In genomic region chr12:15794196-15794595, GRCh38 we compare ENCODE assay signal across 29 cellular contexts.
"Had no signal": no experiment of that assay in that cellular context is flagged by ENCODE, and none has a peak within 500 bp of the region (broad histone marks: within the 10 kb centered on the region; RNA-seq: fewer than 3 reads in every experiment).

No MANE protein-coding gene starts in this region.

- ATAC-seq: activated CD4-positive, alpha-beta T cell treated with anti-CD3 and anti-CD28 coated beads for 36 hours; activated T-cell treated with anti-CD3 and anti-CD28 coated beads, Interleukin-2, amount 50 U/mL, for 4 hours; activated T-helper 17 cell treated with anti-CD3 and anti-CD28 coated beads, Interleukin-2, amount 50 U/mL, for 72 hours; esophagus mucosa had no signal

- H3K9me3 Mint-ChIP-seq: activated CD4-positive, alpha-beta memory T cell treated with anti-CD3 and anti-CD28 coated beads, Interleukin-2, amount 10 ng/mL, durations not matched to agents 7 days and 5 days; activated CD4-positive, alpha-beta T cell treated with anti-CD3 and anti-CD28 coated beads, Interleukin-2, amount 10 ng/mL, durations not matched to agents 24 days and 14 days; activated T-cell treated with anti-CD3 and anti-CD28 coated beads, Interleukin-2, amount 50 U/mL, for 4 hours; activated T-helper 17 cell treated with anti-CD3 and anti-CD28 coated beads, Interleukin-2, amount 50 U/mL, for 72 hours; central memory CD8-positive, alpha-beta T cell; dendritic cell treated with granulocyte-macrophage colony-stimulating factor and Interleukin-4, amounts not matched to agents 40 ng/mL and 50 ng/mL, for 4 days; endodermal cell; T-helper 1 cell treated with Interleukin-12 subunit alpha and Interleukin-12 subunit beta and Interleukin-4 antibody, amounts not matched to agents 30 μg/mL and 1 μg/mL, for 36 hours; T-helper 2 cell treated with Interferon-gamma antibody and Interleukin-4, amounts not matched to agents 5 μg/mL and 100 μg/mL, for 36 hours had no signal

- H3K27ac Mint-ChIP-seq: activated CD4-positive, alpha-beta memory T cell treated with anti-CD3 and anti-CD28 coated beads, Interleukin-2, amount 10 ng/mL, durations not matched to agents 7 days and 5 days; activated CD4-positive, alpha-beta T cell treated with anti-CD3 and anti-CD28 coated beads for 36 hours; activated CD4-positive, alpha-beta T cell treated with anti-CD3 and anti-CD28 coated beads, Interleukin-2, amount 10 ng/mL, durations not matched to agents 24 days and 14 days; activated naive CD8-positive, alpha-beta T cell; activated T-helper 17 cell treated with anti-CD3 and anti-CD28 coated beads, Interleukin-2, amount 50 U/mL, for 72 hours; dendritic cell treated with granulocyte-macrophage colony-stimulating factor and Interleukin-4, amounts not matched to agents 40 ng/mL and 50 ng/mL, for 4 days; endodermal cell; T-helper 1 cell treated with Interleukin-12 subunit alpha and Interleukin-12 subunit beta and Interleukin-4 antibody, amounts not matched to agents 30 μg/mL and 1 μg/mL, for 36 hours; T-helper 2 cell treated with Interferon-gamma antibody and Interleukin-4, amounts not matched to agents 5 μg/mL and 100 μg/mL, for 36 hours had no signal

- H3K4me3 Mint-ChIP-seq: activated CD4-positive, alpha-beta memory T cell treated with anti-CD3 and anti-CD28 coated beads, Interleukin-2, amount 10 ng/mL, durations not matched to agents 7 days and 5 days; activated CD4-positive, alpha-beta T cell treated with anti-CD3 and anti-CD28 coated beads for 36 hours; activated CD4-positive, alpha-beta T cell treated with anti-CD3 and anti-CD28 coated beads, Interleukin-2, amount 10 ng/mL, durations not matched to agents 24 days and 14 days; activated naive CD8-positive, alpha-beta T cell; activated T-cell treated with anti-CD3 and anti-CD28 coated beads, Interleukin-2, amount 50 U/mL, for 4 hours; activated T-helper 17 cell treated with anti-CD3 and anti-CD28 coated beads, Interleukin-2, amount 50 U/mL, for 72 hours; central memory CD8-positive, alpha-beta T cell; dendritic cell treated with granulocyte-macrophage colony-stimulating factor and Interleukin-4, amounts not matched to agents 40 ng/mL and 50 ng/mL, for 4 days; endodermal cell; T-helper 1 cell treated with Interleukin-12 subunit alpha and Interleukin-12 subunit beta and Interleukin-4 antibody, amounts not matched to agents 30 μg/mL and 1 μg/mL, for 36 hours; T-helper 2 cell treated with Interferon-gamma antibody and Interleukin-4, amounts not matched to agents 5 μg/mL and 100 μg/mL, for 36 hours had no signal

- DNase-seq: activated CD4-positive, alpha-beta memory T cell treated with anti-CD3 and anti-CD28 coated beads, Interleukin-2, amount 10 ng/mL, durations not matched to agents 7 days and 5 days; activated CD4-positive, alpha-beta T cell treated with anti-CD3 and anti-CD28 coated beads for 36 hours; activated CD4-positive, alpha-beta T cell treated with anti-CD3 and anti-CD28 coated beads, Interleukin-2, amount 10 ng/mL, durations not matched to agents 24 days and 14 days; activated CD4-positive, CD25-positive, alpha-beta regulatory T cell; activated CD4-positive, CD25-positive, alpha-beta regulatory T cell treated with anti-CD3 and anti-CD28 coated beads, Interleukin-2, amount 50 U/mL, for 72 hours; activated CD8-positive, alpha-beta memory T cell treated with anti-CD3 and anti-CD28 coated beads, Interleukin-2, amount 50 U/mL, for 48 hours; activated effector memory CD4-positive, alpha-beta T cell treated with Interleukin-2 at 50 U/mL for 16 hours; activated gamma-delta T cell treated with Interleukin-2 at 50 U/mL for 16 hours; activated naive CD4-positive, alpha-beta T cell treated with anti-CD3 and anti-CD28 coated beads, Interleukin-2, amount 50 U/mL, for 16 hours; activated naive CD4-positive, alpha-beta T cell treated with Interleukin-2 at 50 U/mL for 16 hours; activated T-cell treated with anti-CD3 and anti-CD28 coated beads for 4 hours; activated T-cell treated with anti-CD3 and anti-CD28 coated beads, Interleukin-2, amount 50 U/mL, for 4 hours; amniotic stem cell; anterior cingulate cortex; brain microvascular endothelial cell; dorsolateral prefrontal cortex; effector memory CD4-positive, alpha-beta T cell; endodermal cell; foreskin fibroblast; head of caudate nucleus; T1000 had no signal

- H3K27me3 ChIP-seq: brain microvascular endothelial cell, dorsolateral prefrontal cortex had no signal

- H3K27ac ChIP-seq: brain microvascular endothelial cell, coronary artery, dorsolateral prefrontal cortex had no signal

- H3K36me3 Mint-ChIP-seq: activated naive CD8-positive, alpha-beta T cell had no signal

- H3K4me1 Mint-ChIP-seq: activated T-helper 17 cell treated with anti-CD3 and anti-CD28 coated beads, Interleukin-2, amount 50 U/mL, for 72 hours had no signal

- H3K36me3 ChIP-seq: brain microvascular endothelial cell had no signal

- H3K4me3 ChIP-seq: coronary artery, dorsolateral prefrontal cortex had no signal
